ENCODE assay signal across 16 cellular contexts in the genomic region with DNA sequence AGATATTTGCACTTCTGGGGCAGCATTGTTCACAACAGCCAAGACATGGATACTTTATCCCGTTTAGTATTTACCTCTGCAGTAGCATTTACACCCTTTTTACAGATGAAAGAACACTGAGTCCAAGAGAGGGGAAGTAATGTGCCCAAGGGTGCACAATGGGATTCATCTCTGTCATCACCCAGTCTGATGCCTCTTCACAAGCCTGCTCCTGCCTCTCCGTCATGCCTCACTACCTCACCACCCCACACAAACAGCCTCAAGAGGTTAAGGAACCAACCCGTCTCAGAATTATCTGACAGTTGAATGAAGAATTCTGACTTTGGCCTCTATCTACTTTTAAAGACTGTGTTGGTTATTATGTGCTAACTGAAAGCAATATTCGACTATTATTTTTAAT.
A peak's percentile ranks its signal among the peaks of the same experiment; 100 is the strongest.
DNase-seq lines count a peak whose midpoint lies in the region; ATAC-seq, FAIRE-seq and TF ChIP-seq lines count a peak whose summit lies in the region.
"Had no signal": no experiment of that assay in that cellular context is flagged by ENCODE, and none has a peak within 500 bp of the region (broad histone marks: within the 10 kb centered on the region; RNA-seq: fewer than 3 reads in every experiment).

No MANE protein-coding gene starts in this region.

- intact Hi-C loops in right cardiac atrium (cut with DNase I): no loop called here

- H3K36me3 ChIP-seq in GM23248 (ENCODE audit: low read depth) (no peaks in the 10 kb centered on the region), SJCRH30 (no peaks in the 10 kb centered on the region)
- H3K36me3 ChIP-seq: uterus had no signal

- DNase-seq in GM23248 (no peak), SJCRH30 (peak; percentile 68 to 72), kidney glomerular epithelial cell (lab: John Stamatoyannopoulos, UW) (peak; percentile 64), NCI-H69 (lab: John Stamatoyannopoulos, UW) (no peak), frontal cortex (ENCODE audit: low spot score in 2 of 2) (no peak), right cardiac atrium (no peak)
- DNase-seq: activated CD4-positive, alpha-beta memory T cell treated with anti-CD3 and anti-CD28 coated beads for 36 hours; DMS153; effector CD8-positive, alpha-beta T cell; NCI-H526 treated with DMSO at 0.1 percent for 48 hours; RPMI8226; stimulated activated CD4-positive, alpha-beta T cell treated with anti-CD3 and anti-CD28 coated beads, Interleukin-2, amount 100 ng/mL, for 48 hours; uterus had no signal

- H3K27ac ChIP-seq in C4-2B (peak overlapping the region; percentile 51; the same call in 1 of the 2 replicates), GM23248 (peak overlapping the region; percentile 77), SJCRH30 (peak overlapping the region; percentile 55; the same call in 1 of the 2 replicates), right cardiac atrium (ENCODE audit: low read length) (no peak overlapping the region)
- H3K27ac ChIP-seq: uterus had no signal

- H3F3A ChIP-seq in GM23248 (ENCODE audit: insufficient read depth): peaks cover 40% of the 10 kb centered on the region

- H3K4me1 ChIP-seq in GM23248 (ENCODE audit: insufficient read depth): peaks cover 42% of the 10 kb centered on the region
- H3K4me1 ChIP-seq in SJCRH30: peaks cover 32% of the 10 kb centered on the region
- no peaks in the 10 kb centered on the region for H3K4me1 ChIP-seq in right cardiac atrium (ENCODE audit: control insufficient read depth, insufficient read depth, low read length)
- H3K4me1 ChIP-seq: uterus had no signal

- no peaks in the 10 kb centered on the region for H3K9me3 ChIP-seq in GM23248 (ENCODE audit: low read depth)
- H3K9me3 ChIP-seq in SJCRH30 (replicated peaks): peaks cover 15% of the 10 kb centered on the region
- no peaks in the 10 kb centered on the region for H3K9me3 ChIP-seq in right cardiac atrium (ENCODE audit: control insufficient read depth, low read length)
- H3K9me3 ChIP-seq: uterus had no signal

- no peaks in the 10 kb centered on the region for H3K79me2 ChIP-seq in GM23248 (ENCODE audit: insufficient read depth)

- in situ Hi-C loops in GM23248 (cut with MboI): no loop called here

- H3K4me3 ChIP-seq in GM23248 (no peak overlapping the region), SJCRH30 (no peak overlapping the region), right cardiac atrium (ENCODE audit: low read length) (no peak overlapping the region)
- H3K4me3 ChIP-seq: uterus had no signal

- no peaks in the 10 kb centered on the region for H3K9me2 ChIP-seq in GM23248 (ENCODE audit: insufficient read depth)

- H2AFZ ChIP-seq in GM23248: no peak overlapping the region

- ATAC-seq in activated CD4-positive, CD25-positive, alpha-beta regulatory T cell treated with anti-CD3 and anti-CD28 coated beads, Interleukin-2, amount 50 U/mL, for 24 hours: no peak
- no peak for ATAC-seq in right cardiac atrium

- FAIRE-seq in frontal cortex (lab: Jason Lieb, UNC): no peak
- FAIRE-seq: H1 had no signal

- TF ChIP-seq CTCF in C4-2B (conservative IDR thresholded peaks at IDR 0.05): no peak

- no peaks in the 10 kb centered on the region for H3K27me3 ChIP-seq in GM23248 (replicated peaks; ENCODE audit: insufficient read depth)
- H3K27me3 ChIP-seq in SJCRH30: no peaks in the 10 kb centered on the region
- no peaks in the 10 kb centered on the region for H3K27me3 ChIP-seq in right cardiac atrium (ENCODE audit: control insufficient read depth, insufficient read depth)
- H3K27me3 ChIP-seq: uterus had no signal

- H4K20me1 ChIP-seq in GM23248 (ENCODE audit: insufficient read depth): no peaks in the 10 kb centered on the region

- WGBS in GM23248 (ENCODE audit: low coverage in 1 of 2, low lambda C conversion rate in 2 of 2, missing lambda C conversion rate in 2 of 2), 2 experiments: 91 to 97% methylated on average over 4 of the region's 4 CpGs
- WGBS in right cardiac atrium: 88% methylated on average over 4 of the region's 4 CpGs

- 0 out of 2 replicates have a peak overlapping the region, but pooled peaks have one; percentile 7 for H3K9ac ChIP-seq in GM23248

- peak overlapping the region; percentile 38 for H3K4me2 ChIP-seq in GM23248 (ENCODE audit: unreplicated experiment)

Comparison
In these comparisons a context has a peak if more than half of its experiments do, and no peak if none do; other contexts are left out.
1. DNase-seq: peak in SJCRH30 (2 of 2) and kidney glomerular epithelial cell (single experiment); none in GM23248 (single experiment), NCI-H69 (single experiment), frontal cortex (0 of 2) and right cardiac atrium (0 of 3).